ENCODE assay signal across 8 cellular contexts in the genomic region with DNA sequence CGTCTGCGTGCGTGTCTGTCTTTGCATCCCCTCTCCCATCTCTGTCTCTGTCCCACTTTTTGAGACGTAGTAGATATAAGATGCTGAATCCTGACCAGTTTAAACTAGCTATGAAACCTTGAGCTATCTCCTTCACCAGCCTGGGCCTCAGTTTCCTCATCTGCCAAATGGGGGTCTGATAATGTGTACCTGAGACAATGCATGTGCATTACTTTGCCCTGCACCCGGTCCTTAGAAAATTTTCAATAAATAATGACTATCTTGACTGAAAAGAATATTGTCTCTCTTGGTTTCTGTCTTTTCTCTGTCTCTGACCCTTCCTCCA. TPM values are rescaled to one million over a fixed set of nuclear protein-coding genes. Genes with fewer than 3 reads are reported as not detected.
DNase-seq lines count a peak whose midpoint lies in the region; ATAC-seq, FAIRE-seq and TF ChIP-seq lines count a peak whose summit lies in the region.

No MANE protein-coding gene starts in this region.

- TF ChIP-seq POLR2A in Peyer's patch (IDR thresholded peaks at IDR 0.05) = no peak

- H3K36me3 ChIP-seq in CD8-positive, alpha-beta memory T cell (ENCODE audit: insufficient read depth, low read length) = no peaks in the 10 kb centered on the region
- H3K36me3 ChIP-seq in Peyer's patch (no peaks in the 10 kb centered on the region), pancreas (no peaks in the 10 kb centered on the region)

- FAIRE-seq in pancreas (lab: Jason Lieb, UNC) = no peak

- WGBS in pancreas, 2 donors = 0 to 34% methylated on average over 5 of the region's 5 CpGs

- peaks cover 16 to 27% (median 17%) of the 10 kb centered on the region in 3 donors for H3K4me1 Mint-ChIP-seq in CD8-positive, alpha-beta memory T cell

- no peaks in the 10 kb centered on the region for H3K27me3 ChIP-seq in CD8-positive, alpha-beta memory T cell (ENCODE audit: insufficient read depth, low read length, poor library complexity, severe bottlenecking)
- H3K27me3 ChIP-seq in Peyer's patch = no peaks in the 10 kb centered on the region
- no peaks in the 10 kb centered on the region for H3K27me3 ChIP-seq in pancreas

- intact Hi-C loops in pancreas (cut with DNase I) = no loop called here

- no peak for DNase-seq in CD8-positive, alpha-beta memory T cell
- DNase-seq in Peyer's patch (no peak), epithelial cell of prostate (ENCODE audit: low read depth, low spot score) (no peak), pancreas (no peak), NCI-H69 (lab: John Stamatoyannopoulos, UW) (no peak), NCI-H1105 (lab: John Stamatoyannopoulos, UW) (no peak), globus pallidus (ENCODE audit: low spot score) (no peak)

- POLR2A ChIA-PET in CD8-positive, alpha-beta memory T cell (lab: Charles Lee) = interaction anchor here (0.6 kb wide), 1 partner anchor 851 kb away, joined by 3 read pairs; no protein-coding TSS in a partner anchor

- TF ChIP-seq CTCF in Peyer's patch (IDR thresholded peaks at IDR 0.05) (no peak), pancreas (IDR thresholded peaks at IDR 0.05) (no peak)

- H3K27me3 Mint-ChIP-seq in CD8-positive, alpha-beta memory T cell = no peaks in the 10 kb centered on the region

- CTCF ChIA-PET in CD8-positive, alpha-beta memory T cell (lab: Charles Lee) = interaction anchor here (1.0 kb wide), 1 partner anchor 23 kb away, joined by 3 read pairs; no protein-coding TSS in a partner anchor

- no peaks in the 10 kb centered on the region for H3K9me3 Mint-ChIP-seq in CD8-positive, alpha-beta memory T cell

- peaks cover 0 to 5% (median 2%) of the 10 kb centered on the region in 3 donors for H3K36me3 Mint-ChIP-seq in CD8-positive, alpha-beta memory T cell

- peak overlapping the region; percentile 81 for H3K27ac ChIP-seq in CD8-positive, alpha-beta memory T cell (ENCODE audit: low read depth, low read length)
- H3K27ac ChIP-seq in Peyer's patch = peak overlapping the region; percentile 81 to 97 (median 90)
- peak overlapping the region; percentile 59 for H3K27ac ChIP-seq in epithelial cell of prostate
- peak overlapping the region; percentile 69 to 86 (median 82) for H3K27ac ChIP-seq in pancreas

- H3K9me3 ChIP-seq in CD8-positive, alpha-beta memory T cell (ENCODE audit: low read length) = no peaks in the 10 kb centered on the region
- H3K9me3 ChIP-seq in Peyer's patch (no peaks in the 10 kb centered on the region), pancreas (no peaks in the 10 kb centered on the region)

- peak overlapping the region; percentile 83 to 100 (median 89) for H3K4me3 Mint-ChIP-seq in CD8-positive, alpha-beta memory T cell

- peak overlapping the region; percentile 80 to 98 (median 92) for H3K27ac Mint-ChIP-seq in CD8-positive, alpha-beta memory T cell

- peak overlapping the region; percentile 88 for H3K4me3 ChIP-seq in CD8-positive, alpha-beta memory T cell (ENCODE audit: low read length)
- H3K4me3 ChIP-seq in Peyer's patch (peak overlapping the region; percentile 58 to 78 (median 68)), pancreas (peak overlapping the region; percentile 24 to 62 (median 38))

- H3K4me1 ChIP-seq in CD8-positive, alpha-beta memory T cell (ENCODE audit: insufficient read depth, low read length) = peaks cover 7% of the 10 kb centered on the region
- H3K4me1 ChIP-seq in Peyer's patch (peaks cover 0 to 7% (median 0%) of the 10 kb centered on the region in 4 donors), pancreas (no peaks in the 10 kb centered on the region)

- ATAC-seq in pancreas (no peak), GM19351 (IDR thresholded peaks at IDR 0.05; ENCODE audit: unreplicated experiment) (no peak)

RNA-seq across cellular contexts. Expression of a gene that starts 0.6 kb away (rescaled TPM):
- total RNA-seq in CD8-positive, alpha-beta memory T cell = 1 to 10 TPM; 4.6 to 4.8 TPM
- polyA plus RNA-seq in CD8-positive, alpha-beta memory T cell = 1.6 TPM
- total RNA-seq in Peyer's patch (10 to 100 TPM in 3 of 4 donors, 1 to 10 TPM in 1; 8.6 to 42.1 (median 33.1) TPM), pancreas (1 to 10 TPM; 2.4 to 7.2 (median 4.9) TPM)
- 10 to 100 TPM in 1 of 2 donors, 1 to 10 TPM in 1; 8.2 to 10.8 TPM for polyA plus RNA-seq in pancreas

RNA-seq across cellular contexts. Expression of a gene that starts 12.4 kb away (rescaled TPM):
- total RNA-seq in CD8-positive, alpha-beta memory T cell = 10 to 100 TPM; 38.4 to 47.9 TPM
- polyA plus RNA-seq in CD8-positive, alpha-beta memory T cell = 23.1 TPM
- total RNA-seq in Peyer's patch = 100 to 1,000 TPM in 1 of 4 donors, 10 to 100 TPM in 3; 14.4 to 241 (median 37.1) TPM
- 10 to 100 TPM; 11.8 to 34.5 (median 17.3) TPM for total RNA-seq in pancreas
- 100 to 1,000 TPM; 120 to 134 TPM for polyA plus RNA-seq in pancreas

RNA-seq across cellular contexts. Expression of a gene that starts 46.0 kb away (rescaled TPM):
- not detected for total RNA-seq in CD8-positive, alpha-beta memory T cell
- polyA plus RNA-seq in CD8-positive, alpha-beta memory T cell = not detected
- total RNA-seq in Peyer's patch (under 1 TPM in 2 of 4 donors, not detected in 2; 0.57 to 0.67 TPM), pancreas (1 to 10 TPM in 1 of 6 donors, under 1 TPM in 5; 0.20 to 1.1 (median 0.38) TPM)
- 1 to 10 TPM in 1 of 2 donors, under 1 TPM in 1; 0.68 to 1.9 TPM for polyA plus RNA-seq in pancreas

Comparison
In these comparisons a context has a peak if more than half of its experiments do, and no peak if none do; other contexts are left out.
1. H3K4me3 ChIP-seq: peak in every context shown above with its lines; median percentile 88 in CD8-positive, alpha-beta memory T cell; 68 in Peyer's patch; 38 in pancreas.